ENCODE assay signal across 19 cellular contexts in genomic region chr7:40571796-40572195, GRCh38.
A peak's percentile ranks its signal among the peaks of the same experiment; 100 is the strongest.
DNase-seq lines count a peak whose midpoint lies in the region; ATAC-seq and TF ChIP-seq lines count a peak whose summit lies in the region.
"Had no signal": no experiment of that assay in that cellular context is flagged by ENCODE, and none has a peak within 500 bp of the region (broad histone marks: within the 10 kb centered on the region; RNA-seq: fewer than 3 reads in every experiment).

No MANE protein-coding gene starts in this region.

- DNase-seq in GM23338 (ENCODE audit: low spot score) (no peak), SJSA1 (ENCODE audit: low read depth in 1 of 2, low spot score in 2 of 2) (peak; percentile 42 to 68), fibroblast of pulmonary artery (ENCODE audit: low read depth) (peak; percentile 26), skeletal muscle cell (ENCODE audit: low read depth) (peak; percentile 98), SW480 (ENCODE audit: low spot score) (no peak), thyroid gland (no peak)
- DNase-seq in activated naive CD4-positive, alpha-beta T cell treated with anti-CD3 and anti-CD28 coated beads, Interleukin-2, amount 50 U/mL, for 16 hours: no peak
- DNase-seq: activated CD4-positive, alpha-beta T cell treated with anti-CD3 and anti-CD28 coated beads, Interleukin-2, amount 50 U/mL, for 48 hours; head of caudate nucleus; left ventricle myocardium superior; NCI-H1436 treated with DMSO at 0.1 percent for 48 hours; stimulated activated CD4-positive, alpha-beta T cell treated with anti-CD3 and anti-CD28 coated beads, Interleukin-12 subunit alpha, Interleukin-12 subunit beta, amount 100 ng/mL, for 4 hours; T1000; testis had no signal

- H3K4me1 Mint-ChIP-seq in GM23338: peaks cover 26% of the 10 kb centered on the region

- H3K79me2 ChIP-seq in GM23338 (replicated peaks; ENCODE audit: insufficient read depth): no peaks in the 10 kb centered on the region

- H3K4me3 Mint-ChIP-seq in GM23338: no peak overlapping the region

- H3K36me3 ChIP-seq in GM23338 (ENCODE audit: insufficient read depth): no peaks in the 10 kb centered on the region
- H3K36me3 ChIP-seq in SJSA1: no peaks in the 10 kb centered on the region
- no peaks in the 10 kb centered on the region for H3K36me3 ChIP-seq in thyroid gland
- H3K36me3 ChIP-seq: ascending aorta, neutrophil had no signal

- WGBS in thyroid gland, 2 donors: 60 to 65% methylated on average over 5 of the region's 5 CpGs

- no peaks in the 10 kb centered on the region for H3F3A ChIP-seq in GM23338 (replicated peaks; ENCODE audit: low read depth)

- no peaks in the 10 kb centered on the region for H3K9me3 Mint-ChIP-seq in GM23338
- H3K9me3 Mint-ChIP-seq: activated T-helper 2 cell treated with anti-CD3 and anti-CD28 coated beads, Interferon-gamma antibody, Interleukin-2, Interleukin-4, amounts not matched to agents 10 μg/mL and 5 μg/mL and 100 μg/mL, durations not matched to agents 14 hours and 24 hours and 36 hours had no signal

- H3K27ac ChIP-seq in GM23338 (ENCODE audit: low read depth) (no peak overlapping the region), SJSA1 (peak overlapping the region; percentile 10), thyroid gland (no peak overlapping the region)
- H3K27ac ChIP-seq: ascending aorta, neutrophil, testis had no signal

- H3K27me3 ChIP-seq in GM23338 (ENCODE audit: insufficient read depth) (no peaks in the 10 kb centered on the region), SJSA1 (replicated peaks) (no peaks in the 10 kb centered on the region), thyroid gland (no peaks in the 10 kb centered on the region)
- H3K27me3 ChIP-seq: ascending aorta, neutrophil, testis had no signal

- ATAC-seq in GM23338 (peak; percentile 39; the same call in 2 of the 3 replicates), HG03045 (IDR thresholded peaks at IDR 0.05; ENCODE audit: unreplicated experiment) (no peak)
- ATAC-seq: K562, left ventricle myocardium superior had no signal

- no peak for TF ChIP-seq POLR2A in thyroid gland (IDR thresholded peaks at IDR 0.05)

- H4K20me1 ChIP-seq in GM23338 (replicated peaks; ENCODE audit: insufficient read depth): no peaks in the 10 kb centered on the region

- no peak overlapping the region for H2AFZ ChIP-seq in GM23338

- H3K4me1 ChIP-seq in GM23338 (ENCODE audit: insufficient read depth) (peaks cover 34% of the 10 kb centered on the region), SJSA1 (replicated peaks) (peaks cover 19% of the 10 kb centered on the region), thyroid gland (no peaks in the 10 kb centered on the region)
- H3K4me1 ChIP-seq: testis had no signal

- intact Hi-C loops in thyroid gland (cut with DNase I): no loop called here

- H3K9me2 ChIP-seq in GM23338 (ENCODE audit: insufficient read depth): no peaks in the 10 kb centered on the region

- H3K4me2 ChIP-seq in GM23338: no peak overlapping the region

- peak overlapping the region; percentile 54 for H3K27ac Mint-ChIP-seq in GM23338
- H3K27ac Mint-ChIP-seq: activated T-helper 2 cell treated with anti-CD3 and anti-CD28 coated beads, Interferon-gamma antibody, Interleukin-2, Interleukin-4, amounts not matched to agents 10 μg/mL and 5 μg/mL and 100 μg/mL, durations not matched to agents 14 hours and 24 hours and 36 hours had no signal

- H3K36me3 Mint-ChIP-seq in GM23338 (ENCODE audit: low read depth): no peaks in the 10 kb centered on the region

- no peak overlapping the region for H3K4me3 ChIP-seq in GM23338
- no peak overlapping the region for H3K4me3 ChIP-seq in SJSA1
- H3K4me3 ChIP-seq in fibroblast of pulmonary artery (replicated peaks; ENCODE audit: low read depth, low read length): no peak overlapping the region
- H3K4me3 ChIP-seq in skeletal muscle cell (ENCODE audit: low read depth, low read length): no peak overlapping the region
- no peak overlapping the region for H3K4me3 ChIP-seq in thyroid gland (replicated peaks in 1 of 3)
- H3K4me3 ChIP-seq: ascending aorta, K562, testis had no signal

- TF ChIP-seq CTCF in GM23338 (conservative IDR thresholded peaks at IDR 0.05; ENCODE audit: low read depth in 2 of 2): no peak
- TF ChIP-seq CTCF in fibroblast of pulmonary artery (IDR thresholded peaks at IDR 0.05; ENCODE audit: low read length, missing control alignments): no peak
- no peak for TF ChIP-seq CTCF in thyroid gland (IDR thresholded peaks at IDR 0.05)

- peaks cover 4% of the 10 kb centered on the region for H3K27me3 Mint-ChIP-seq in GM23338 (ENCODE audit: insufficient read depth, low read depth, poor library complexity)

- H3K9me3 ChIP-seq in SJSA1 (replicated peaks) (no peaks in the 10 kb centered on the region), thyroid gland (no peaks in the 10 kb centered on the region)
- H3K9me3 ChIP-seq: neutrophil, testis had no signal

TF ChIP-seq in GM23338, 12 proteins besides CTCF, POLR2A, EP300 and RAD21 (continues in another document):
- TF ChIP-seq ETS1 (IDR thresholded peaks at IDR 0.05) (no peak), EZH2phosphoT487 (IDR thresholded peaks at IDR 0.05; ENCODE audit: unreplicated experiment) (no peak), NANOG (IDR thresholded peaks at IDR 0.05; ENCODE audit: borderline replicate concordance) (no peak), JUNB (IDR thresholded peaks at IDR 0.05; ENCODE audit: unreplicated experiment) (no peak), ZNF462 (CRISPR knock-in tag; IDR thresholded peaks at IDR 0.05) (no peak), STAT1 (IDR thresholded peaks at IDR 0.05; ENCODE audit: unreplicated experiment) (no peak), POLR2AphosphoS5 (IDR thresholded peaks at IDR 0.05; ENCODE audit: low read depth) (no peak), ZNF114 (CRISPR knock-in tag; IDR thresholded peaks at IDR 0.05) (no peak), CREB1 (CRISPR knock-in tag; IDR thresholded peaks at IDR 0.05; ENCODE audit: low read depth) (no peak)

Comparison
In these comparisons a context has a peak if more than half of its experiments do, and no peak if none do; other contexts are left out.
1. DNase-seq: peak in SJSA1 (2 of 2), fibroblast of pulmonary artery (single experiment) and skeletal muscle cell (single experiment); none in GM23338 (single experiment), SW480 (single experiment), thyroid gland (0 of 2) and activated naive CD4-positive, alpha-beta T cell treated with anti-CD3 and anti-CD28 coated beads, Interleukin-2, amount 50 U/mL, for 16 hours (single experiment).